2 cellular contexts compared by ENCODE assay signal in the genomic region with DNA sequence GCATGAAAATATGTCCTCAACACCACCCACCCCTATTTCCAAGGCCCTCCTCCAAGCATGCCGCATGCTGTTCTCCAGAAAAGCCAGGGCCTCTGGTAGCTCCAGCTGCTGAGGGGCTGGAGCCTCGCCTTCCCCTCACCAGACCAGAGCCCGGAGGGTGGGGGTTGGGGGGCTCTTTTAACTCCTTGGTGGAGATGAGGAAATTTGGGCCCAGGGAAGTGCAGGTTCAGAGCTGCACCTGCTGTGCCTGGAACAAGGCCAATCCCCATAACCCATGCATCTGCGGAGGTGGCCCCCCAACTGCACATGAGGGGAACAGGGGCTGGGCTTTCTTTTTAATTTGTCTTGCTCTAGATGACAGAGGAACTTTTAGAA.
TF ChIP-seq lines count a peak whose summit lies in the region.

No MANE protein-coding gene starts in this region.

TF ChIP-seq in SK-N-SH, 30 proteins besides CTCF, POLR2A, EP300 and RAD21 (continued from another document):
- TF ChIP-seq, protein P1, sequence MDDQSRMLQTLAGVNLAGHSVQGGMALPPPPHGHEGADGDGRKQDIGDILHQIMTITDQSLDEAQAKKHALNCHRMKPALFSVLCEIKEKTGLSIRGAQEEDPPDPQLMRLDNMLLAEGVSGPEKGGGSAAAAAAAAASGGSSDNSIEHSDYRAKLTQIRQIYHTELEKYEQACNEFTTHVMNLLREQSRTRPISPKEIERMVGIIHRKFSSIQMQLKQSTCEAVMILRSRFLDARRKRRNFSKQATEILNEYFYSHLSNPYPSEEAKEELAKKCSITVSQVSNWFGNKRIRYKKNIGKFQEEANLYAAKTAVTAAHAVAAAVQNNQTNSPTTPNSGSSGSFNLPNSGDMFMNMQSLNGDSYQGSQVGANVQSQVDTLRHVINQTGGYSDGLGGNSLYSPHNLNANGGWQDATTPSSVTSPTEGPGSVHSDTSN (IDR thresholded peaks at IDR 0.05), result no peak
- TF ChIP-seq, protein P2, sequence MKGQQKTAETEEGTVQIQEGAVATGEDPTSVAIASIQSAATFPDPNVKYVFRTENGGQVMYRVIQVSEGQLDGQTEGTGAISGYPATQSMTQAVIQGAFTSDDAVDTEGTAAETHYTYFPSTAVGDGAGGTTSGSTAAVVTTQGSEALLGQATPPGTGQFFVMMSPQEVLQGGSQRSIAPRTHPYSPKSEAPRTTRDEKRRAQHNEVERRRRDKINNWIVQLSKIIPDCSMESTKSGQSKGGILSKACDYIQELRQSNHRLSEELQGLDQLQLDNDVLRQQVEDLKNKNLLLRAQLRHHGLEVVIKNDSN (IDR thresholded peaks at IDR 0.05; ENCODE audit: borderline replicate concordance, low read depth), result no peak
- TF ChIP-seq YY1 (IDR thresholded peaks at IDR 0.05; ENCODE audit: low read depth) (no peak), GABPA (IDR thresholded peaks at IDR 0.05; ENCODE audit: low read depth) (no peak), NFIC (IDR thresholded peaks at IDR 0.05; ENCODE audit: borderline replicate concordance) (no peak), JUND (IDR thresholded peaks at IDR 0.05) (no peak), FOXM1 (IDR thresholded peaks at IDR 0.05; ENCODE audit: low read depth) (no peak), TAF1 (IDR thresholded peaks at IDR 0.05; ENCODE audit: borderline replicate concordance, low read depth, low read length) (no peak), FOSL2 (IDR thresholded peaks at IDR 0.05; ENCODE audit: borderline replicate concordance, low read depth) (no peak), RFX5 (IDR thresholded peaks at IDR 0.05; ENCODE audit: low read length) (no peak), MXI1 (IDR thresholded peaks at IDR 0.05; ENCODE audit: low read depth, low read length) (no peak)
- TF ChIP-seq, protein P3, sequence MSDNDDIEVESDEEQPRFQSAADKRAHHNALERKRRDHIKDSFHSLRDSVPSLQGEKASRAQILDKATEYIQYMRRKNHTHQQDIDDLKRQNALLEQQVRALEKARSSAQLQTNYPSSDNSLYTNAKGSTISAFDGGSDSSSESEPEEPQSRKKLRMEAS (IDR thresholded peaks at IDR 0.05; ENCODE audit: low read depth), result no peak

TF ChIP-seq in SK-N-SH treated with all-trans-retinoic acid at 6 μM for 48 hours, 23 proteins besides CTCF, POLR2A, EP300 and RAD21 (continued from another document):
- TF ChIP-seq, protein P4, sequence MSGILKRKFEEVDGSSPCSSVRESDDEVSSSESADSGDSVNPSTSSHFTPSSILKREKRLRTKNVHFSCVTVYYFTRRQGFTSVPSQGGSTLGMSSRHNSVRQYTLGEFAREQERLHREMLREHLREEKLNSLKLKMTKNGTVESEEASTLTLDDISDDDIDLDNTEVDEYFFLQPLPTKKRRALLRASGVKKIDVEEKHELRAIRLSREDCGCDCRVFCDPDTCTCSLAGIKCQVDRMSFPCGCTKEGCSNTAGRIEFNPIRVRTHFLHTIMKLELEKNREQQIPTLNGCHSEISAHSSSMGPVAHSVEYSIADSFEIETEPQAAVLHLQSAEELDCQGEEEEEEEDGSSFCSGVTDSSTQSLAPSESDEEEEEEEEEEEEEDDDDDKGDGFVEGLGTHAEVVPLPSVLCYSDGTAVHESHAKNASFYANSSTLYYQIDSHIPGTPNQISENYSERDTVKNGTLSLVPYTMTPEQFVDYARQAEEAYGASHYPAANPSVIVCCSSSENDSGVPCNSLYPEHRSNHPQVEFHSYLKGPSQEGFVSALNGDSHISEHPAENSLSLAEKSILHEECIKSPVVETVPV (CRISPR knock-in tag; IDR thresholded peaks at IDR 0.05), result no peak
- TF ChIP-seq ZFP30 (CRISPR knock-in tag; IDR thresholded peaks at IDR 0.05) (no peak), ZFP3 (CRISPR knock-in tag; IDR thresholded peaks at IDR 0.05) (no peak), ISL1 (CRISPR knock-in tag; IDR thresholded peaks at IDR 0.05) (no peak), ZNF565 (CRISPR knock-in tag; conservative IDR thresholded peaks at IDR 0.05; ENCODE audit: low read depth) (no peak), ZC3H10 (CRISPR knock-in tag; IDR thresholded peaks at IDR 0.05) (no peak), TCF4 (CRISPR knock-in tag; IDR thresholded peaks at IDR 0.05; ENCODE audit: borderline replicate concordance) (no peak), OSR1 (CRISPR knock-in tag; IDR thresholded peaks at IDR 0.05) (no peak), TOX (CRISPR knock-in tag; IDR thresholded peaks at IDR 0.05; ENCODE audit: borderline replicate concordance) (no peak), ESRRG (CRISPR knock-in tag; IDR thresholded peaks at IDR 0.05) (no peak), RARB (CRISPR knock-in tag; IDR thresholded peaks at IDR 0.05) (no peak), CSDC2 (CRISPR knock-in tag; IDR thresholded peaks at IDR 0.05) (no peak)
- TF ChIP-seq, protein P5, sequence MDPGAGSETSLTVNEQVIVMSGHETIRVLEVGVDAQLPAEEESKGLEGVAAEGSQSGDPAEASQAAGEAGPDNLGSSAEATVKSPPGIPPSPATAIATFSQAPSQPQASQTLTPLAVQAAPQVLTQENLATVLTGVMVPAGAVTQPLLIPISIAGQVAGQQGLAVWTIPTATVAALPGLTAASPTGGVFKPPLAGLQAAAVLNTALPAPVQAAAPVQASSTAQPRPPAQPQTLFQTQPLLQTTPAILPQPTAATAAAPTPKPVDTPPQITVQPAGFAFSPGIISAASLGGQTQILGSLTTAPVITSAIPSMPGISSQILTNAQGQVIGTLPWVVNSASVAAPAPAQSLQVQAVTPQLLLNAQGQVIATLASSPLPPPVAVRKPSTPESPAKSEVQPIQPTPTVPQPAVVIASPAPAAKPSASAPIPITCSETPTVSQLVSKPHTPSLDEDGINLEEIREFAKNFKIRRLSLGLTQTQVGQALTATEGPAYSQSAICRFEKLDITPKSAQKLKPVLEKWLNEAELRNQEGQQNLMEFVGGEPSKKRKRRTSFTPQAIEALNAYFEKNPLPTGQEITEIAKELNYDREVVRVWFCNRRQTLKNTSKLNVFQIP (CRISPR knock-in tag; IDR thresholded peaks at IDR 0.05; ENCODE audit: borderline replicate concordance, low read depth), result no peak
